ENCODE assay signal across 12 cellular contexts in the genomic region with DNA sequence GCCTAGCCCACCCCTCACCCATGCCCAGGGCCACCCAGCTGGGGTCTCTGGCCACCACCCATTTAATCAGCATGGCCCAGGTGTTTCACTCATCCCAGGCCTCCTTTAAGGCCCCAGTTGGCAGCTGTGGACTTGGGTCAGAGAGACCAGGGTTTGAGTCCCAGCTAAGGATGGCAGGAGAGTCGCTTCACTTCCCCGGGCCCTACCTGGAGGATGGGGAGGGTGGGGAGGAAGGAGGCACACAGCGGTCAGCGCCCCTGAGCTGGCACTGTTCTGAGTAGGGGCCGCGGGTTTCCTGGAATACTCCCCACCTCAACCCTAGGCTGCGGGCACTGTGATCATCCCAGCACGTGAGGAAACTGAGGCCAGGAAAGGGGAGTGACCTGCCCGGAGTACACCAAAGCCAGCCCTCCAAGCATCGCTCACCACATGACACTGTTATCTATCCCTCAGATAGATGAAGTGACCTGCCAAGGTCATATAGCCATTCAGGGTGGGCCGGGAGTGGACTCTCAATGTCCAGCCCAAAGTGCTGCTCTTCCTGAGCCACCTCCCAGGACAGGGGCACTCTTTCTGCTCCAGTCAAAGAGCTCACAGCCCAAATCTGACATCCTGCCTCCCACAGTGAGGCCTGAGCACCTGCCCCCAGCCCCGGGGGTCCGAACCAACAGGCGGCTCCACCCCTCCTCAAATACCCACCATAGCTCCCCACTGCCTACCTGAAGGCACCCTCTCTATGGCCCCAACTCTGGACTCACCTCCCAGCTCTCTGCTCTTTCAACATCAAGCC. TPM values are rescaled to one million over a fixed set of nuclear protein-coding genes. Genes with fewer than 3 reads are reported as not detected.
A peak's percentile ranks its signal among the peaks of the same experiment; 100 is the strongest.
DNase-seq lines count a peak whose midpoint lies in the region; ATAC-seq, FAIRE-seq and TF ChIP-seq lines count a peak whose summit lies in the region.
"Had no signal": no experiment of that assay in that cellular context is flagged by ENCODE, and none has a peak within 500 bp of the region (broad histone marks: within the 10 kb centered on the region; RNA-seq: fewer than 3 reads in every experiment).

No MANE protein-coding gene starts in this region.

- H2BK5ac ChIP-seq in H9 (ENCODE audit: insufficient read length, low read length), result no peak overlapping the region

- no peak overlapping the region for H4K5ac ChIP-seq in H9 (ENCODE audit: insufficient read length, low read depth, low read length)

- H3K4me3 Mint-ChIP-seq in H9, result peak overlapping the region in 1 of 2 experiments; percentile 4; a peak in 2 of 5 replicates
- no peak overlapping the region for H3K4me3 Mint-ChIP-seq in stimulated activated effector memory CD8-positive, alpha-beta T cell treated with anti-CD3 and anti-CD28 coated beads, Interleukin-12 subunit alpha, Interleukin-12 subunit beta, amount 100 ng/mL, for 72 hours
- no peak overlapping the region for H3K4me3 Mint-ChIP-seq in glutamatergic neuron (ENCODE audit: unreplicated experiment)

- no peaks in the 10 kb centered on the region for H3K36me3 ChIP-seq in ascending aorta
- no peaks in the 10 kb centered on the region for H3K36me3 ChIP-seq in right lobe of liver

- no peak overlapping the region for H4K8ac ChIP-seq in H9 (replicated peaks; ENCODE audit: insufficient read length, low read depth, low read length)

- H3K27ac Mint-ChIP-seq in H9, result peak overlapping the region in 2 of 3 experiments; percentile 45 to 88; a peak in 4 of 7 replicates
- H3K27ac Mint-ChIP-seq in stimulated activated effector memory CD8-positive, alpha-beta T cell treated with anti-CD3 and anti-CD28 coated beads, Interleukin-12 subunit alpha, Interleukin-12 subunit beta, amount 100 ng/mL, for 72 hours, result peak overlapping the region; percentile 88
- no peak overlapping the region for H3K27ac Mint-ChIP-seq in glutamatergic neuron (ENCODE audit: unreplicated experiment)

- H3K27me3 Mint-ChIP-seq in H9 (ENCODE audit: low read depth), result no peaks in the 10 kb centered on the region; the same call in 1 of the 2 replicates
- peaks cover 5% of the 10 kb centered on the region for H3K27me3 Mint-ChIP-seq in glutamatergic neuron (ENCODE audit: unreplicated experiment)

- no peak overlapping the region for H3K4me2 ChIP-seq in H9 (ENCODE audit: insufficient read depth, insufficient read length, low read length)

- H3K27me3 ChIP-seq in H9 (ENCODE audit: insufficient read depth, low read length) (no peaks in the 10 kb centered on the region), ascending aorta (no peaks in the 10 kb centered on the region), right lobe of liver (no peaks in the 10 kb centered on the region)

- H3K9me3 Mint-ChIP-seq in H9 (no peaks in the 10 kb centered on the region; a peak in 1 of 5 replicates), glutamatergic neuron (ENCODE audit: unreplicated experiment) (peaks cover 5% of the 10 kb centered on the region)
- no peaks in the 10 kb centered on the region for H3K9me3 Mint-ChIP-seq in stimulated activated effector memory CD8-positive, alpha-beta T cell treated with anti-CD3 and anti-CD28 coated beads, Interleukin-12 subunit alpha, Interleukin-12 subunit beta, amount 100 ng/mL, for 72 hours

- no CpG with 5 or more reads among the region's 14 CpGs for WGBS in H9 (ENCODE audit: extremely low coverage, insufficient read length, low lambda C conversion rate)
- WGBS in right lobe of liver (ENCODE audit: insufficient coverage, low coverage, low lambda C conversion rate, missing lambda C conversion rate), result 81% methylated on average over 3 of the region's 14 CpGs

- H2BK12ac ChIP-seq in H9 (ENCODE audit: insufficient read length, low read depth, low read length), result no peak overlapping the region

- H3K4me1 Mint-ChIP-seq in H9 (peaks cover 37 to 59% of the 10 kb centered on the region in 2 experiments), glutamatergic neuron (ENCODE audit: low read depth, unreplicated experiment) (peaks cover 11% of the 10 kb centered on the region)
- peaks cover 37% of the 10 kb centered on the region for H3K4me1 Mint-ChIP-seq in stimulated activated effector memory CD8-positive, alpha-beta T cell treated with anti-CD3 and anti-CD28 coated beads, Interleukin-12 subunit alpha, Interleukin-12 subunit beta, amount 100 ng/mL, for 72 hours

- TF ChIP-seq POLR2A in right lobe of liver (IDR thresholded peaks at IDR 0.05) (no peak), H54 (IDR thresholded peaks at IDR 0.05; ENCODE audit: low read depth, low read length) (no peak)

- FAIRE-seq in H54 (lab: Jason Lieb, UNC), result no peak

- ATAC-seq in right lobe of liver, result no peak
- no peak for ATAC-seq in stimulated activated effector memory CD8-positive, alpha-beta T cell treated with anti-CD3 and anti-CD28 coated beads, Interleukin-12 subunit alpha, Interleukin-12 subunit beta, amount 100 ng/mL, for 72 hours

- no peak overlapping the region for H3K9ac ChIP-seq in H9 (ENCODE audit: extremely low read depth, insufficient read length, low read length)
- H3K9ac ChIP-seq: parathyroid adenoma had no signal

- H3K23me2 ChIP-seq in H9 (ENCODE audit: insufficient read length, low read depth, low read length, poor library complexity, severe bottlenecking), result peaks cover 6% of the 10 kb centered on the region

- no peaks in the 10 kb centered on the region for H3K36me3 Mint-ChIP-seq in H9 (ENCODE audit: insufficient read depth in 1 of 3, low read depth in 3 of 3)
- peaks cover 5% of the 10 kb centered on the region for H3K36me3 Mint-ChIP-seq in stimulated activated effector memory CD8-positive, alpha-beta T cell treated with anti-CD3 and anti-CD28 coated beads, Interleukin-12 subunit alpha, Interleukin-12 subunit beta, amount 100 ng/mL, for 72 hours
- no peaks in the 10 kb centered on the region for H3K36me3 Mint-ChIP-seq in glutamatergic neuron (ENCODE audit: unreplicated experiment)

- H3K4ac ChIP-seq in H9 (ENCODE audit: low read depth, low read length), result no peak overlapping the region

- no peak overlapping the region for H2BK120ac ChIP-seq in H9 (ENCODE audit: low read depth, low read length, poor library complexity, severe bottlenecking)

- H3K4me3 ChIP-seq in ascending aorta (peak overlapping the region in 1 of 2 donors; percentile 97), right lobe of liver (no peak overlapping the region)

- H3K27ac ChIP-seq in H9 (ENCODE audit: insufficient read length, low read depth, low read length), result no peak overlapping the region
- peak overlapping the region; percentile 88 to 98 for H3K27ac ChIP-seq in ascending aorta
- peak overlapping the region; percentile 21 to 96 (median 85) for H3K27ac ChIP-seq in right lobe of liver

- no peak overlapping the region for H2BK20ac ChIP-seq in H9 (ENCODE audit: low read depth, low read length, poor library complexity, severe bottlenecking)

- H3K4me1 ChIP-seq in H9 (ENCODE audit: insufficient read depth, low read length) (peaks cover 7% of the 10 kb centered on the region; the same call in 1 of the 2 replicates), ascending aorta (peaks cover 17 to 61% of the 10 kb centered on the region in 2 donors), right lobe of liver (peaks cover 2 to 75% (median 34%) of the 10 kb centered on the region in 4 donors)
- H3K4me1 ChIP-seq: parathyroid adenoma had no signal

- H3K23ac ChIP-seq in H9 (ENCODE audit: insufficient read length, low read depth, low read length), result no peak overlapping the region

- no peak overlapping the region for H3T11ph ChIP-seq in H9 (ENCODE audit: low read length)

- H4K91ac ChIP-seq in H9 (ENCODE audit: insufficient read length, low read depth, low read length), result no peak overlapping the region

- H3K14ac ChIP-seq in H9 (ENCODE audit: insufficient read depth, low read length), result no peak overlapping the region; the same call in 1 of the 2 replicates

- H4K20me1 ChIP-seq in H9 (ENCODE audit: control insufficient read depth, insufficient read depth, insufficient read length), result no peaks in the 10 kb centered on the region

- H3K79me1 ChIP-seq in H9 (ENCODE audit: insufficient read depth, low read depth, low read length, poor library complexity, severe bottlenecking), result peaks cover 7% of the 10 kb centered on the region

- TF ChIP-seq CTCF in H9 (conservative IDR thresholded peaks at IDR 0.05) (no peak), ascending aorta (IDR thresholded peaks at IDR 0.05) (no peak), right lobe of liver (IDR thresholded peaks at IDR 0.05) (no peak), glutamatergic neuron (IDR thresholded peaks at IDR 0.05; ENCODE audit: partially characterized antibody, unreplicated experiment) (no peak)

- H3K79me2 ChIP-seq in H9 (ENCODE audit: insufficient read depth, low read length), result no peaks in the 10 kb centered on the region; the same call in 1 of the 2 replicates
- H3K79me2 ChIP-seq: parathyroid adenoma had no signal

- H3K18ac ChIP-seq in H9 (ENCODE audit: insufficient read length, low read depth, low read length), result no peak overlapping the region

- H3K56ac ChIP-seq in H9 (ENCODE audit: insufficient read length, low read depth, low read length), result no peak overlapping the region

- DNase-seq in H9, result no peak
- DNase-seq in ascending aorta (ENCODE audit: low spot score in 2 of 2), result no peak
- DNase-seq in right lobe of liver, result no peak
- DNase-seq in stimulated activated effector memory CD8-positive, alpha-beta T cell treated with anti-CD3 and anti-CD28 coated beads, Interleukin-12 subunit alpha, Interleukin-12 subunit beta, amount 100 ng/mL, for 72 hours (ENCODE audit: low spot score in 2 of 2), result no peak
- no peak for DNase-seq in glutamatergic neuron
- no peak for DNase-seq in central memory CD4-positive, alpha-beta T cell
- no peak for DNase-seq in H54 (ENCODE audit: insufficient read length, low spot score)
- DNase-seq in stimulated activated CD4-positive, alpha-beta T cell treated with anti-CD3 and anti-CD28 coated beads, Interleukin-15, amount 100 ng/mL, for 24 hours, result no peak
- DNase-seq: CD8-positive, alpha-beta memory T cell; effector memory CD4-positive, alpha-beta T cell; NCI-H1930 had no signal

- no peak overlapping the region for H2BK15ac ChIP-seq in H9 (ENCODE audit: low read depth, low read length)

- H3K9me3 ChIP-seq in H9 (ENCODE audit: control insufficient read depth, low read depth, low read length), result no peaks in the 10 kb centered on the region
- no peaks in the 10 kb centered on the region for H3K9me3 ChIP-seq in ascending aorta
- H3K9me3 ChIP-seq in right lobe of liver, result no peaks in the 10 kb centered on the region

- intact Hi-C loops in ascending aorta (cut with DNase I) (loop anchor here (10.0 kb wide), 1 partner anchor 351 kb away; no protein-coding TSS in a partner anchor), right lobe of liver (cut with DNase I) (no loop called here)

- no peak overlapping the region for H2AK5ac ChIP-seq in H9 (ENCODE audit: insufficient read length, low read length)

- no peak overlapping the region for H2AFZ ChIP-seq in H9 (ENCODE audit: low read length)
- H2AFZ ChIP-seq: parathyroid adenoma had no signal

RNA-seq across cellular contexts. Expression of a gene that starts 3.4 kb away (rescaled TPM):
- total RNA-seq in H9 (2021) (0.48 and 0.68 TPM in 2 replicates), ascending aorta (not detected), right lobe of liver (under 1 TPM in 3 of 6 experiments, not detected in 3; 0.37 to 0.78 (median 0.68) TPM), glutamatergic neuron (ENCODE audit: unreplicated experiment) (1.1 TPM)

RNA-seq across cellular contexts. Expression of a gene that starts 5.4 kb away (rescaled TPM):
- total RNA-seq in H9 (2021) (97.4 and 99.7 TPM in 2 replicates), ascending aorta (455 TPM), right lobe of liver (100 to 1,000 TPM; 146 to 211 (median 170) TPM), glutamatergic neuron (ENCODE audit: unreplicated experiment) (148 TPM)

RNA-seq across cellular contexts. Expression of a gene that starts 29.1 kb away (rescaled TPM):
- total RNA-seq in H9 (2021) (90.8 and 91.6 TPM in 2 replicates), ascending aorta (22.9 TPM), right lobe of liver (10 to 100 TPM; 17.1 to 22.6 (median 21.1) TPM), glutamatergic neuron (ENCODE audit: unreplicated experiment) (52.8 TPM)
